Comparison of ENCODE assay signal across 8 cellular contexts in genomic region chr18:35143615-35144596, GRCh38.
DNase-seq lines count a peak whose midpoint lies in the region; ATAC-seq lines count a peak whose summit lies in the region.

No MANE protein-coding gene starts in this region.

- ATAC-seq in HG03520 (IDR thresholded peaks at IDR 0.05; ENCODE audit: unreplicated experiment): peak; percentile 60
- no peak for ATAC-seq in HG02870 (IDR thresholded peaks at IDR 0.05; ENCODE audit: unreplicated experiment)

- peak in 5 of 6 experiments; percentile 3 to 46 (median 25) for DNase-seq in stimulated activated naive CD4-positive, alpha-beta T cell (lab: John Stamatoyannopoulos, UW)
- no peak for DNase-seq in stimulated activated naive CD4-positive, alpha-beta T cell treated with Interleukin-2 at 50 U/mL for 16 hours (lab: John Stamatoyannopoulos, UW)
- DNase-seq in NCI-H69 (lab: John Stamatoyannopoulos, UW): peak; percentile 100
- DNase-seq in activated naive CD4-positive, alpha-beta T cell treated with anti-CD3 and anti-CD28 coated beads, Interleukin-2, amount 50 U/mL, for 16 hours: peak; percentile 24
- DNase-seq in glomerular visceral epithelial cell (ENCODE audit: extremely low spot score): peak; percentile 47
- peak; percentile 86 for DNase-seq in pons (ENCODE audit: low spot score)
